Comparison of ENCODE assay signal across 2 cellular contexts in the genomic region with DNA sequence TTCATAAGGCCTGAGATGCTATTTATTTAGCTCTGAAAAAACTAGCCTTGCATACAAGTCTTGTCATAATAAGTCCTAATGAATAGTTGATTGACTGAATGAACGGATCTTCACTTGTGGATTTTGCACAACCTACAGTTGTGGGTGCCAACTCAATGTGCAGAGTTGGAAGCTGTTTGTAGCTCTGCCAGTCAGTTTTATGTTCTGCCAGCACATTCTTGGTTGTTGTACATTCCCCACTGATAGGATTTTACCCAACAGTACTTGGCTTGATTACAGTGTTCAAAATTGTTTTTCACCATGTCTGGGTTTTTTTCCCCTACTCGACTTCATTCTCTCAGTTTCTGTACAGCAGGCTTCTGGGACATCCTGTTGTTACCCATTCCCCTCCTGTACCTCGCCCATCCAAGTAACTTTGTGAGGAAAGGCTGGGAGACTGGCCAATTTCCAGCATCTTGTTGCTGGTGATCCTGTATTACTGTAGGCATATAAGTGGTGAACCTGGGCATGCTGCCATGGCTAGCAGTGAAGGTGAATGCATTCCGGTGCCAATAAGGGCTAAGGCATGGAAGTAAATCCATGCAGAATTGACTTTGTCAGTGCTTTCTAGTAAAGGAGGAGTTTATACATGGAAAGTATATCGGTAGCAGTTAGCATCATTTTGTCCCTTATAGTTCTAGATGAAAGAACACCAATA.
TF ChIP-seq lines count a peak whose summit lies in the region.

No MANE protein-coding gene starts in this region.

TF ChIP-seq in HepG2, 621 proteins besides CTCF, POLR2A, EP300 and RAD21:
- TF ChIP-seq RARG (CRISPR knock-in tag; IDR thresholded peaks at IDR 0.05; ENCODE audit: low read depth) (no peak), HNRNPH1 (optimal IDR thresholded peaks at IDR 0.05; ENCODE audit: low read depth, low read length) (no peak)
- TF ChIP-seq, protein P1, sequence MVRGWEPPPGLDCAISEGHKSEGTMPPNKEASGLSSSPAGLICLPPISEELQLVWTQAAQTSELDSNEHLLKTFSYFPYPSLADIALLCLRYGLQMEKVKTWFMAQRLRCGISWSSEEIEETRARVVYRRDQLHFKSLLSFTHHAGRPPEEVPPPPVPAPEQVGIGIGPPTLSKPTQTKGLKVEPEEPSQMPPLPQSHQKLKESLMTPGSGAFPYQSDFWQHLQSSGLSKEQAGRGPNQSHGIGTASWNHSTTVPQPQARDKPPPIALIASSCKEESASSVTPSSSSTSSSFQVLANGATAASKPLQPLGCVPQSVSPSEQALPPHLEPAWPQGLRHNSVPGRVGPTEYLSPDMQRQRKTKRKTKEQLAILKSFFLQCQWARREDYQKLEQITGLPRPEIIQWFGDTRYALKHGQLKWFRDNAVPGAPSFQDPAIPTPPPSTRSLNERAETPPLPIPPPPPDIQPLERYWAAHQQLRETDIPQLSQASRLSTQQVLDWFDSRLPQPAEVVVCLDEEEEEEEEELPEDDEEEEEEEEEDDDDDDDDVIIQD (CRISPR knock-in tag; IDR thresholded peaks at IDR 0.05; ENCODE audit: low read depth) = no peak
- TF ChIP-seq, protein P2, sequence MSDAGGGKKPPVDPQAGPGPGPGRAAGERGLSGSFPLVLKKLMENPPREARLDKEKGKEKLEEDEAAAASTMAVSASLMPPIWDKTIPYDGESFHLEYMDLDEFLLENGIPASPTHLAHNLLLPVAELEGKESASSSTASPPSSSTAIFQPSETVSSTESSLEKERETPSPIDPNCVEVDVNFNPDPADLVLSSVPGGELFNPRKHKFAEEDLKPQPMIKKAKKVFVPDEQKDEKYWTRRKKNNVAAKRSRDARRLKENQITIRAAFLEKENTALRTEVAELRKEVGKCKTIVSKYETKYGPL (CRISPR knock-in tag; IDR thresholded peaks at IDR 0.05) = no peak

TF ChIP-seq in WTC11, 78 proteins besides CTCF, POLR2A, EP300 and RAD21:
- TF ChIP-seq IRF2 (CRISPR knock-in tag; IDR thresholded peaks at IDR 0.05; ENCODE audit: borderline replicate concordance, low read depth) (no peak), ZNF121 (CRISPR knock-in tag; IDR thresholded peaks at IDR 0.05) (no peak), SOX15 (CRISPR knock-in tag; IDR thresholded peaks at IDR 0.05) (no peak), SMAD4 (CRISPR knock-in tag; IDR thresholded peaks at IDR 0.05) (no peak), RORB (CRISPR knock-in tag; IDR thresholded peaks at IDR 0.05) (no peak), FOXJ3 (CRISPR knock-in tag; IDR thresholded peaks at IDR 0.05; ENCODE audit: borderline replicate concordance) (no peak), EMX1 (CRISPR knock-in tag; IDR thresholded peaks at IDR 0.05) (no peak), ZNF317 (CRISPR knock-in tag; IDR thresholded peaks at IDR 0.05; ENCODE audit: borderline replicate concordance, low read depth) (no peak), ZNF138 (CRISPR knock-in tag; conservative IDR thresholded peaks at IDR 0.05) (no peak), HMGA2 (CRISPR knock-in tag; IDR thresholded peaks at IDR 0.05) (no peak), PRRX2 (CRISPR knock-in tag; IDR thresholded peaks at IDR 0.05) (no peak)
- TF ChIP-seq, protein P3, sequence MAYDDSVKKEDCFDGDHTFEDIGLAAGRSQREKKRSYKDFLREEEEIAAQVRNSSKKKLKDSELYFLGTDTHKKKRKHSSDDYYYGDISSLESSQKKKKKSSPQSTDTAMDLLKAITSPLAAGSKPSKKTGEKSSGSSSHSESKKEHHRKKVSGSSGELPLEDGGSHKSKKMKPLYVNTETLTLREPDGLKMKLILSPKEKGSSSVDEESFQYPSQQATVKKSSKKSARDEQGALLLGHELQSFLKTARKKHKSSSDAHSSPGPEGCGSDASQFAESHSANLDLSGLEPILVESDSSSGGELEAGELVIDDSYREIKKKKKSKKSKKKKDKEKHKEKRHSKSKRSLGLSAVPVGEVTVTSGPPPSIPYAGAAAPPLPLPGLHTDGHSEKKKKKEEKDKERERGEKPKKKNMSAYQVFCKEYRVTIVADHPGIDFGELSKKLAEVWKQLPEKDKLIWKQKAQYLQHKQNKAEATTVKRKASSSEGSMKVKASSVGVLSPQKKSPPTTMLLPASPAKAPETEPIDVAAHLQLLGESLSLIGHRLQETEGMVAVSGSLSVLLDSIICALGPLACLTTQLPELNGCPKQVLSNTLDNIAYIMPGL (CRISPR knock-in tag; IDR thresholded peaks at IDR 0.05) = no peak
- TF ChIP-seq, protein P4, sequence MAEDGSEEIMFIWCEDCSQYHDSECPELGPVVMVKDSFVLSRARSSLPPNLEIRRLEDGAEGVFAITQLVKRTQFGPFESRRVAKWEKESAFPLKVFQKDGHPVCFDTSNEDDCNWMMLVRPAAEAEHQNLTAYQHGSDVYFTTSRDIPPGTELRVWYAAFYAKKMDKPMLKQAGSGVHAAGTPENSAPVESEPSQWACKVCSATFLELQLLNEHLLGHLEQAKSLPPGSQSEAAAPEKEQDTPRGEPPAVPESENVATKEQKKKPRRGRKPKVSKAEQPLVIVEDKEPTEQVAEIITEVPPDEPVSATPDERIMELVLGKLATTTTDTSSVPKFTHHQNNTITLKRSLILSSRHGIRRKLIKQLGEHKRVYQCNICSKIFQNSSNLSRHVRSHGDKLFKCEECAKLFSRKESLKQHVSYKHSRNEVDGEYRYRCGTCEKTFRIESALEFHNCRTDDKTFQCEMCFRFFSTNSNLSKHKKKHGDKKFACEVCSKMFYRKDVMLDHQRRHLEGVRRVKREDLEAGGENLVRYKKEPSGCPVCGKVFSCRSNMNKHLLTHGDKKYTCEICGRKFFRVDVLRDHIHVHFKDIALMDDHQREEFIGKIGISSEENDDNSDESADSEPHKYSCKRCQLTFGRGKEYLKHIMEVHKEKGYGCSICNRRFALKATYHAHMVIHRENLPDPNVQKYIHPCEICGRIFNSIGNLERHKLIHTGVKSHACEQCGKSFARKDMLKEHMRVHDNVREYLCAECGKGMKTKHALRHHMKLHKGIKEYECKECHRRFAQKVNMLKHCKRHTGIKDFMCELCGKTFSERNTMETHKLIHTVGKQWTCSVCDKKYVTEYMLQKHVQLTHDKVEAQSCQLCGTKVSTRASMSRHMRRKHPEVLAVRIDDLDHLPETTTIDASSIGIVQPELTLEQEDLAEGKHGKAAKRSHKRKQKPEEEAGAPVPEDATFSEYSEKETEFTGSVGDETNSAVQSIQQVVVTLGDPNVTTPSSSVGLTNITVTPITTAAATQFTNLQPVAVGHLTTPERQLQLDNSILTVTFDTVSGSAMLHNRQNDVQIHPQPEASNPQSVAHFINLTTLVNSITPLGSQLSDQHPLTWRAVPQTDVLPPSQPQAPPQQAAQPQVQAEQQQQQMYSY (CRISPR knock-in tag; IDR thresholded peaks at IDR 0.05) = no peak
- TF ChIP-seq, protein P5, sequence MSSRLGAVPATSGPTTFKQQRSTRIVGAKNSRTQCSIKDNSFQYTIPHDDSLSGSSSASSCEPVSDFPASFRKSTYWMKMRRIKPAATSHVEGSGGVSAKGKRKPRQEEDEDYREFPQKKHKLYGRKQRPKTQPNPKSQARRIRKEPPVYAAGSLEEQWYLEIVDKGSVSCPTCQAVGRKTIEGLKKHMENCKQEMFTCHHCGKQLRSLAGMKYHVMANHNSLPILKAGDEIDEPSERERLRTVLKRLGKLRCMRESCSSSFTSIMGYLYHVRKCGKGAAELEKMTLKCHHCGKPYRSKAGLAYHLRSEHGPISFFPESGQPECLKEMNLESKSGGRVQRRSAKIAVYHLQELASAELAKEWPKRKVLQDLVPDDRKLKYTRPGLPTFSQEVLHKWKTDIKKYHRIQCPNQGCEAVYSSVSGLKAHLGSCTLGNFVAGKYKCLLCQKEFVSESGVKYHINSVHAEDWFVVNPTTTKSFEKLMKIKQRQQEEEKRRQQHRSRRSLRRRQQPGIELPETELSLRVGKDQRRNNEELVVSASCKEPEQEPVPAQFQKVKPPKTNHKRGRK (CRISPR knock-in tag; IDR thresholded peaks at IDR 0.05; ENCODE audit: borderline replicate concordance) = no peak
- TF ChIP-seq, protein P6, sequence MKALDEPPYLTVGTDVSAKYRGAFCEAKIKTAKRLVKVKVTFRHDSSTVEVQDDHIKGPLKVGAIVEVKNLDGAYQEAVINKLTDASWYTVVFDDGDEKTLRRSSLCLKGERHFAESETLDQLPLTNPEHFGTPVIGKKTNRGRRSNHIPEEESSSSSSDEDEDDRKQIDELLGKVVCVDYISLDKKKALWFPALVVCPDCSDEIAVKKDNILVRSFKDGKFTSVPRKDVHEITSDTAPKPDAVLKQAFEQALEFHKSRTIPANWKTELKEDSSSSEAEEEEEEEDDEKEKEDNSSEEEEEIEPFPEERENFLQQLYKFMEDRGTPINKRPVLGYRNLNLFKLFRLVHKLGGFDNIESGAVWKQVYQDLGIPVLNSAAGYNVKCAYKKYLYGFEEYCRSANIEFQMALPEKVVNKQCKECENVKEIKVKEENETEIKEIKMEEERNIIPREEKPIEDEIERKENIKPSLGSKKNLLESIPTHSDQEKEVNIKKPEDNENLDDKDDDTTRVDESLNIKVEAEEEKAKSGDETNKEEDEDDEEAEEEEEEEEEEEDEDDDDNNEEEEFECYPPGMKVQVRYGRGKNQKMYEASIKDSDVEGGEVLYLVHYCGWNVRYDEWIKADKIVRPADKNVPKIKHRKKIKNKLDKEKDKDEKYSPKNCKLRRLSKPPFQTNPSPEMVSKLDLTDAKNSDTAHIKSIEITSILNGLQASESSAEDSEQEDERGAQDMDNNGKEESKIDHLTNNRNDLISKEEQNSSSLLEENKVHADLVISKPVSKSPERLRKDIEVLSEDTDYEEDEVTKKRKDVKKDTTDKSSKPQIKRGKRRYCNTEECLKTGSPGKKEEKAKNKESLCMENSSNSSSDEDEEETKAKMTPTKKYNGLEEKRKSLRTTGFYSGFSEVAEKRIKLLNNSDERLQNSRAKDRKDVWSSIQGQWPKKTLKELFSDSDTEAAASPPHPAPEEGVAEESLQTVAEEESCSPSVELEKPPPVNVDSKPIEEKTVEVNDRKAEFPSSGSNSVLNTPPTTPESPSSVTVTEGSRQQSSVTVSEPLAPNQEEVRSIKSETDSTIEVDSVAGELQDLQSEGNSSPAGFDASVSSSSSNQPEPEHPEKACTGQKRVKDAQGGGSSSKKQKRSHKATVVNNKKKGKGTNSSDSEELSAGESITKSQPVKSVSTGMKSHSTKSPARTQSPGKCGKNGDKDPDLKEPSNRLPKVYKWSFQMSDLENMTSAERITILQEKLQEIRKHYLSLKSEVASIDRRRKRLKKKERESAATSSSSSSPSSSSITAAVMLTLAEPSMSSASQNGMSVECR (CRISPR knock-in tag; IDR thresholded peaks at IDR 0.05; ENCODE audit: borderline replicate concordance) = no peak
- TF ChIP-seq, protein P7, sequence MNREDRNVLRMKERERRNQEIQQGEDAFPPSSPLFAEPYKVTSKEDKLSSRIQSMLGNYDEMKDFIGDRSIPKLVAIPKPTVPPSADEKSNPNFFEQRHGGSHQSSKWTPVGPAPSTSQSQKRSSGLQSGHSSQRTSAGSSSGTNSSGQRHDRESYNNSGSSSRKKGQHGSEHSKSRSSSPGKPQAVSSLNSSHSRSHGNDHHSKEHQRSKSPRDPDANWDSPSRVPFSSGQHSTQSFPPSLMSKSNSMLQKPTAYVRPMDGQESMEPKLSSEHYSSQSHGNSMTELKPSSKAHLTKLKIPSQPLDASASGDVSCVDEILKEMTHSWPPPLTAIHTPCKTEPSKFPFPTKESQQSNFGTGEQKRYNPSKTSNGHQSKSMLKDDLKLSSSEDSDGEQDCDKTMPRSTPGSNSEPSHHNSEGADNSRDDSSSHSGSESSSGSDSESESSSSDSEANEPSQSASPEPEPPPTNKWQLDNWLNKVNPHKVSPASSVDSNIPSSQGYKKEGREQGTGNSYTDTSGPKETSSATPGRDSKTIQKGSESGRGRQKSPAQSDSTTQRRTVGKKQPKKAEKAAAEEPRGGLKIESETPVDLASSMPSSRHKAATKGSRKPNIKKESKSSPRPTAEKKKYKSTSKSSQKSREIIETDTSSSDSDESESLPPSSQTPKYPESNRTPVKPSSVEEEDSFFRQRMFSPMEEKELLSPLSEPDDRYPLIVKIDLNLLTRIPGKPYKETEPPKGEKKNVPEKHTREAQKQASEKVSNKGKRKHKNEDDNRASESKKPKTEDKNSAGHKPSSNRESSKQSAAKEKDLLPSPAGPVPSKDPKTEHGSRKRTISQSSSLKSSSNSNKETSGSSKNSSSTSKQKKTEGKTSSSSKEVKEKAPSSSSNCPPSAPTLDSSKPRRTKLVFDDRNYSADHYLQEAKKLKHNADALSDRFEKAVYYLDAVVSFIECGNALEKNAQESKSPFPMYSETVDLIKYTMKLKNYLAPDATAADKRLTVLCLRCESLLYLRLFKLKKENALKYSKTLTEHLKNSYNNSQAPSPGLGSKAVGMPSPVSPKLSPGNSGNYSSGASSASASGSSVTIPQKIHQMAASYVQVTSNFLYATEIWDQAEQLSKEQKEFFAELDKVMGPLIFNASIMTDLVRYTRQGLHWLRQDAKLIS (CRISPR knock-in tag; IDR thresholded peaks at IDR 0.05; ENCODE audit: borderline replicate concordance) = no peak
